Comparison of ENCODE assay signal across 27 cellular contexts in genomic region chr9:121812159-121812735, GRCh38.
"Had no signal": no experiment of that assay in that cellular context is flagged by ENCODE, and none has a peak within 500 bp of the region (broad histone marks: within the 10 kb centered on the region; RNA-seq: fewer than 3 reads in every experiment).

No MANE protein-coding gene starts in this region.

- DNase-seq: cortex of kidney; effector memory CD8-positive, alpha-beta T cell; foreskin fibroblast; gastrocnemius medialis; heart left ventricle; hippocampal formation; immature natural killer cell; islet precursor cell; kidney glomerular epithelial cell; left colon; left ventricle myocardium inferior; lower lobe of right lung; natural killer cell; nucleus accumbens; sigmoid colon; stimulated activated CD4-positive, alpha-beta T cell treated with anti-CD3 and anti-CD28 coated beads, Interleukin-2, amount 100 ng/mL, for 24 hours; stimulated activated CD4-positive, alpha-beta T cell treated with anti-CD3 and anti-CD28 coated beads, Interleukin-4, amount 100 ng/mL, for 24 hours; stimulated activated naive CD4-positive, alpha-beta T cell treated with Interleukin-2 at 50 U/mL for 16 hours; stomach; thyroid gland had no signal

- H3K4me3 ChIP-seq: gastrocnemius medialis, heart left ventricle, left ventricle myocardium inferior, lower lobe of right lung, prostate gland, sigmoid colon, stomach, thyroid gland had no signal

- H3K27ac ChIP-seq: epithelial cell of prostate, gastrocnemius medialis, heart left ventricle, left ventricle myocardium inferior, lower lobe of right lung, prostate gland, sigmoid colon, stomach, thyroid gland had no signal

- H3K27me3 Mint-ChIP-seq: effector memory CD8-positive, alpha-beta T cell had no signal

- H3K27ac Mint-ChIP-seq: effector memory CD8-positive, alpha-beta T cell; immature natural killer cell; natural killer cell; stimulated activated effector memory CD8-positive, alpha-beta T cell treated with anti-CD3 and anti-CD28 coated beads, Interleukin-12 subunit alpha, Interleukin-12 subunit beta, amount 100 ng/mL, for 72 hours; type B pancreatic cell had no signal

- ATAC-seq: effector memory CD8-positive, alpha-beta T cell; esophagus mucosa; gastrocnemius medialis; heart left ventricle; left colon; lower lobe of right lung; natural killer cell; right cardiac atrium; stimulated activated effector memory CD8-positive, alpha-beta T cell treated with anti-CD3 and anti-CD28 coated beads, Interleukin-12 subunit alpha, Interleukin-12 subunit beta, amount 100 ng/mL, for 72 hours had no signal

- H3K36me3 Mint-ChIP-seq: immature natural killer cell; natural killer cell; stimulated activated effector memory CD8-positive, alpha-beta T cell treated with anti-CD3 and anti-CD28 coated beads, Interleukin-12 subunit alpha, Interleukin-12 subunit beta, amount 100 ng/mL, for 72 hours; type B pancreatic cell had no signal

- H3K4me1 Mint-ChIP-seq: immature natural killer cell; natural killer cell; stimulated activated effector memory CD8-positive, alpha-beta T cell treated with anti-CD3 and anti-CD28 coated beads, Interleukin-12 subunit alpha, Interleukin-12 subunit beta, amount 100 ng/mL, for 72 hours had no signal

- H3K4me3 Mint-ChIP-seq: effector memory CD8-positive, alpha-beta T cell; immature natural killer cell; natural killer cell; neural crest cell; stimulated activated effector memory CD8-positive, alpha-beta T cell treated with anti-CD3 and anti-CD28 coated beads, Interleukin-12 subunit alpha, Interleukin-12 subunit beta, amount 100 ng/mL, for 72 hours; type B pancreatic cell had no signal

- H3K9me3 Mint-ChIP-seq: effector memory CD8-positive, alpha-beta T cell; immature natural killer cell; natural killer cell; neural crest cell; stimulated activated effector memory CD8-positive, alpha-beta T cell treated with anti-CD3 and anti-CD28 coated beads, Interleukin-12 subunit alpha, Interleukin-12 subunit beta, amount 100 ng/mL, for 72 hours; type B pancreatic cell had no signal

- H3K9me3 ChIP-seq: gastrocnemius medialis, heart left ventricle, left ventricle myocardium inferior, lower lobe of right lung, prostate gland, sigmoid colon, stomach, thyroid gland had no signal

- H3K27me3 ChIP-seq: gastrocnemius medialis, heart left ventricle, sigmoid colon, stomach, thyroid gland had no signal

- H3K36me3 ChIP-seq: gastrocnemius medialis, heart left ventricle, left ventricle myocardium inferior, lower lobe of right lung, prostate gland, sigmoid colon, stomach, thyroid gland had no signal

- H3K4me1 ChIP-seq: gastrocnemius medialis, left ventricle myocardium inferior, lower lobe of right lung, prostate gland, sigmoid colon, stomach, thyroid gland had no signal
